Comparison of ENCODE assay signal across 1 cellular context in the genomic region with DNA sequence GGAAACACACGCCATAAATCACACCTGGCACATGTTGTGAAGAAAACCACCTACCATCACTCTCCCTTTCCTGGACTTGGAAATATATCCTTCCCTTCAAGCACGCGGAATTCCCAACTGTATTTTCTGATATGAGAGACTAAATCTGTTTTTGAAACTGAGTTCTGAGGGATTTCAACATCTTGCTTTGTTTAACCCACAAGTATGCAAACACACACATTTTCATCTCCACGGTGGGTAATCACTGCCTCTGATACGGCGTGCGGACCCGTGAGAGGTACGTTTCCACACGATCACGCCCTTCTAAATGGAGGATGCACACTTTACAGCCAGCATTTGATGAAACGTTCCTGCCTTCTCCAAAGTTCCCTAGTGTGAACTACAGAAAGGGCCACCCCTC.
TF ChIP-seq lines count a peak whose summit lies in the region.

No MANE protein-coding gene starts in this region.

TF ChIP-seq in H1, 55 proteins besides CTCF, POLR2A, EP300 and RAD21 (continued from another document):
- no peak for TF ChIP-seq YY1 (IDR thresholded peaks at IDR 0.05; ENCODE audit: low read depth, low read length)
- TF ChIP-seq KDM4A (IDR thresholded peaks at IDR 0.05; ENCODE audit: low read depth, low read length, severe bottlenecking): no peak
- no peak for TF ChIP-seq E2F6 (IDR thresholded peaks at IDR 0.05)
- TF ChIP-seq CEBPB (IDR thresholded peaks at IDR 0.05; ENCODE audit: low read depth, low read length): no peak
- TF ChIP-seq HDAC2 (IDR thresholded peaks at IDR 0.05; ENCODE audit: borderline replicate concordance in 1 of 2, low read depth in 2 of 2, low read length in 2 of 2): no peak
- TF ChIP-seq KDM1A (IDR thresholded peaks at IDR 0.05; ENCODE audit: borderline replicate concordance, low read length): no peak
- no peak for TF ChIP-seq SP4 (IDR thresholded peaks at IDR 0.05; ENCODE audit: low read length)
- TF ChIP-seq SIRT6 (IDR thresholded peaks at IDR 0.05; ENCODE audit: low read length): no peak
- no peak for TF ChIP-seq SIX5 (IDR thresholded peaks at IDR 0.05; ENCODE audit: low read depth, low read length)
- TF ChIP-seq PHF8 (conservative IDR thresholded peaks at IDR 0.05; ENCODE audit: low read depth, low read length): no peak
- TF ChIP-seq SP2 (IDR thresholded peaks at IDR 0.05; ENCODE audit: low read length): no peak
- no peak for TF ChIP-seq CHD7 (IDR thresholded peaks at IDR 0.05; ENCODE audit: insufficient replicate concordance, low read length)
